In the genomic region with DNA sequence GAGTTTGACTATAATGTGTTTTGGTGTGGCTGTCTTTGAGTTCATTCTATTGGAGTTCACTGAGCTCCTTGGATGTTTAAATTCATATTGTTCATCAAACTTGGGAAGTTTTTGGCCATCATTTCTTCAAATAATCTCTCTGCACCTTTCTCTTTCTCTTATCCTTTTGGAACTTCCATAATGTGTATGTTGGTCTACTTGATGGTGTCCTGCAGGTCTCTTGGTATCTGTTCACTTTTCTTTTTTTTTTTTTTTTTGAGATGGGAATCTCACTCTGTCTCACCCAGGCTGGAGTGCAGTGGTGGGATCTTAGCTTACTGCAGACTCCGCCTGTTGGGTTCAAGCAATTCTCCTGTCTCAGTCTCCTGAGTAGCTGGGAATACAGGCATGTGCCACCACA, we compare ENCODE assay signal across 8 cellular contexts. TPM values are rescaled to one million over a fixed set of nuclear protein-coding genes. Genes with fewer than 3 reads are reported as not detected.
"Had no signal": no experiment of that assay in that cellular context is flagged by ENCODE, and none has a peak within 500 bp of the region (broad histone marks: within the 10 kb centered on the region; RNA-seq: fewer than 3 reads in every experiment).

No MANE protein-coding gene starts in this region.

- FAIRE-seq: GM12878, GM12891, GM12892, GM18507, GM19239 had no signal

- H3K4me3 ChIP-seq: GM12878 had no signal

- DNase-seq: GDM1, GF-D8 had no signal

- ATAC-seq: GM12878 had no signal

RNA-seq across cellular contexts. Expression of a gene that starts 27.7 kb away (rescaled TPM):
- total RNA-seq: G401 had no signal

RNA-seq across cellular contexts. Expression of a gene that starts 49.3 kb away (rescaled TPM):
- total RNA-seq: G401, GM12878 had no signal
